Comparison of ENCODE assay signal across 20 cellular contexts in the genomic region with DNA sequence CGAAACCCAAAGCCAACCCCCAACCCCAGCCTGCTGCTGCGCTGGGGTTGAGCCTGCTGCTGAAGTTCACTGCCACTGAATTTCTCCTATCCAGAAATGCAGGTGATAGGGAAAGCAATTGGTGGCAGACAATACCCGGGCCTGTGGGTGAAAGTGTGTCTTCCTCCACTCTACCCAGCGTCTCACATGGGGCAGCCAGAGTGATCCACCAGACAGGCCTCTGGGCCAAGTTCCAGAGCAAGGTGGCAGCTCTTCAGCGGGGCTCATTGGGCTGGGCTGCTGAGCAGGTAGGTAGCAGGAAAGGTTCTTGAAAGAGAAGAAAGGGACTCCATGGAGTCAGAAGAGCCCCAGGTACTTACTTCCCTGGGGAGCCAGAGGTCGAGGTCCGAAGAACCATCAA. TPM values are rescaled to one million over a fixed set of nuclear protein-coding genes. Genes with fewer than 3 reads are reported as not detected.
"Had no signal": no experiment of that assay in that cellular context is flagged by ENCODE, and none has a peak within 500 bp of the region (broad histone marks: within the 10 kb centered on the region; RNA-seq: fewer than 3 reads in every experiment).

No MANE protein-coding gene starts in this region.

- H3K9me3 ChIP-seq: adrenal gland, breast epithelium, mucosa of descending colon, SK-N-SH, thyroid gland had no signal

- H3K4me3 ChIP-seq: adrenal gland, breast epithelium, mucosa of descending colon, smooth muscle cell, thyroid gland had no signal

- H3K27ac ChIP-seq: adrenal gland, breast epithelium, foreskin keratinocyte, thyroid gland, VCaP had no signal

- H3K27me3 ChIP-seq: breast epithelium had no signal

- ATAC-seq: activated CD4-positive, CD25-positive, alpha-beta regulatory T cell treated with anti-CD3 and anti-CD28 coated beads, Interleukin-2, amount 50 U/mL, for 24 hours; activated CD8-positive, alpha-beta T cell treated with anti-CD3 and anti-CD28 coated beads, Interleukin-2, amount 10 ng/mL, durations not matched to agents 7 days and 5 days; foreskin keratinocyte; mucosa of descending colon; sciatic nerve; stimulated activated memory B cell treated with anti-CD40 and anti-IgM and Interleukin-4, amounts not matched to agents 10 μg/mL and 1 μg/mL and 100 μg/mL, for 72 hours; T-cell had no signal

- DNase-seq: activated CD4-positive, alpha-beta T cell treated with anti-CD3 and anti-CD28 coated beads, Interleukin-2, amount 10 ng/mL, durations not matched to agents 7 days and 5 days; activated CD8-positive, alpha-beta T cell treated with anti-CD3 and anti-CD28 coated beads, Interleukin-2, amount 10 ng/mL, durations not matched to agents 7 days and 5 days; activated T-cell treated with anti-CD3 and anti-CD28 coated beads, Interleukin-2, amount 50 U/mL, for 1 hour; adrenal gland; cerebellar nuclear complex; effector CD4-positive, alpha-beta T cell; foreskin keratinocyte; glutamatergic neuron; mucosa of descending colon; nephron progenitor cell; SK-N-SH; stimulated activated CD4-positive, alpha-beta T cell treated with anti-CD3 and anti-CD28 coated beads, Interleukin-15, amount 100 ng/mL, for 24 hours; T-cell; thyroid gland had no signal

- H3K4me1 ChIP-seq: adrenal gland, breast epithelium, foreskin keratinocyte, thyroid gland had no signal

RNA-seq across cellular contexts. Expression of gene ADCY5, which starts 6.0 kb away (rescaled TPM):
- total RNA-seq: activated CD4-positive, alpha-beta T cell treated with anti-CD3 and anti-CD28 coated beads, Interleukin-2, amount 10 ng/mL, durations not matched to agents 7 days and 5 days; activated CD8-positive, alpha-beta T cell treated with anti-CD3 and anti-CD28 coated beads, Interleukin-2, amount 10 ng/mL, durations not matched to agents 7 days and 5 days had no signal
